11 cellular contexts compared by ENCODE assay signal in genomic region chr6:42269553-42269952, GRCh38. TPM values are rescaled to one million over a fixed set of nuclear protein-coding genes. Genes with fewer than 3 reads are reported as not detected.
A peak's percentile ranks its signal among the peaks of the same experiment; 100 is the strongest.
DNase-seq lines count a peak whose midpoint lies in the region; ATAC-seq and TF ChIP-seq lines count a peak whose summit lies in the region.
"Had no signal": no experiment of that assay in that cellular context is flagged by ENCODE, and none has a peak within 500 bp of the region (broad histone marks: within the 10 kb centered on the region; RNA-seq: fewer than 3 reads in every experiment).

No MANE protein-coding gene starts in this region.

- no peak for TF ChIP-seq CTCF in GM13977 (IDR thresholded peaks at IDR 0.05; ENCODE audit: extremely low read depth, insufficient read depth, missing control alignments)
- no peak for TF ChIP-seq CTCF in BE2C (IDR thresholded peaks at IDR 0.05; ENCODE audit: low read depth, low read length)

- H3K4me1 Mint-ChIP-seq in activated CD8-positive, alpha-beta T cell treated with anti-CD3 and anti-CD28 coated beads, Interleukin-2, amount 10 ng/mL, durations not matched to agents 7 days and 5 days (ENCODE audit: low read depth) = peaks cover 24% of the 10 kb centered on the region

- no peaks in the 10 kb centered on the region for H3K9me3 ChIP-seq in BE2C

- peak; percentile 81 for ATAC-seq in GM19467 (IDR thresholded peaks at IDR 0.05; ENCODE audit: unreplicated experiment)
- ATAC-seq in HG03066 (IDR thresholded peaks at IDR 0.05; ENCODE audit: low read depth, unreplicated experiment) = peak; percentile 98
- peak; percentile 87 for ATAC-seq in activated CD8-positive, alpha-beta T cell treated with anti-CD3 and anti-CD28 coated beads, Interleukin-2, amount 10 ng/mL, durations not matched to agents 7 days and 5 days

- H3K4me1 ChIP-seq in BE2C = no peaks in the 10 kb centered on the region

- H3K27me3 ChIP-seq in BE2C = no peaks in the 10 kb centered on the region

- in situ Hi-C loops in GM13977 (cut with MboI; ENCODE audit: low pct_unique_long_range_greater_than_20kb, low sequenced_read_pairs, unreplicated experiment) = loop anchor here (25.0 kb wide), 1 partner anchor 268 kb away; no protein-coding TSS in a partner anchor

- DNase-seq in GM13977 (ENCODE audit: low spot score) = peak; percentile 84
- DNase-seq in activated CD8-positive, alpha-beta T cell treated with anti-CD3 and anti-CD28 coated beads, Interleukin-2, amount 10 ng/mL, durations not matched to agents 7 days and 5 days = peak; percentile 81
- DNase-seq in stimulated activated CD4-positive, alpha-beta T cell treated with anti-CD3 and anti-CD28 coated beads, Interleukin-4, amount 100 ng/mL, for 1 hour = no peak
- no peak for DNase-seq in BE2C
- no peak for DNase-seq in amygdala (lab: John Stamatoyannopoulos, UW)
- no peak for DNase-seq in ureter (ENCODE audit: low spot score)
- DNase-seq: IMR-90, SHP77 had no signal

- peaks cover 3% of the 10 kb centered on the region for H3K36me3 ChIP-seq in BE2C

- H3K4me3 ChIP-seq in BE2C (ENCODE audit: low read depth, low read length) = no peak overlapping the region

- H3K27ac Mint-ChIP-seq in activated CD8-positive, alpha-beta T cell treated with anti-CD3 and anti-CD28 coated beads, Interleukin-2, amount 10 ng/mL, durations not matched to agents 7 days and 5 days = peak overlapping the region; percentile 77

- POLR2A ChIA-PET in activated CD8-positive, alpha-beta T cell treated with anti-CD3 and anti-CD28 coated beads, Interleukin-2, amount 10 ng/mL, durations not matched to agents 7 days and 5 days (lab: Charles Lee) = no interaction called here

- H3K9me3 Mint-ChIP-seq in activated CD8-positive, alpha-beta T cell treated with anti-CD3 and anti-CD28 coated beads, Interleukin-2, amount 10 ng/mL, durations not matched to agents 7 days and 5 days (ENCODE audit: insufficient read depth) = no peaks in the 10 kb centered on the region

- H3K27me3 Mint-ChIP-seq in activated CD8-positive, alpha-beta T cell treated with anti-CD3 and anti-CD28 coated beads, Interleukin-2, amount 10 ng/mL, durations not matched to agents 7 days and 5 days (ENCODE audit: low read depth) = no peaks in the 10 kb centered on the region
- H3K27me3 Mint-ChIP-seq: activated naive CD8-positive, alpha-beta T cell had no signal

- H3K4me3 Mint-ChIP-seq in activated CD8-positive, alpha-beta T cell treated with anti-CD3 and anti-CD28 coated beads, Interleukin-2, amount 10 ng/mL, durations not matched to agents 7 days and 5 days = peak overlapping the region; percentile 23
- H3K4me3 Mint-ChIP-seq: activated naive CD8-positive, alpha-beta T cell had no signal

- peaks cover 25% of the 10 kb centered on the region for H3K36me3 Mint-ChIP-seq in activated CD8-positive, alpha-beta T cell treated with anti-CD3 and anti-CD28 coated beads, Interleukin-2, amount 10 ng/mL, durations not matched to agents 7 days and 5 days (ENCODE audit: low read depth)

- CTCF ChIA-PET in activated CD8-positive, alpha-beta T cell treated with anti-CD3 and anti-CD28 coated beads, Interleukin-2, amount 10 ng/mL, durations not matched to agents 7 days and 5 days (lab: Charles Lee) = interaction anchor here (0.9 to 2.9 kb wide), 4 partner anchors 8 to 278 kb away, joined by 3 to 10 read pairs (median 4); no protein-coding TSS in a partner anchor

RNA-seq across cellular contexts. Expression of gene MRPS10, which starts 51.9 kb away (rescaled TPM):
- 10 to 100 TPM; 32.6 to 33.8 TPM for total RNA-seq in activated CD8-positive, alpha-beta T cell treated with anti-CD3 and anti-CD28 coated beads, Interleukin-2, amount 10 ng/mL, durations not matched to agents 7 days and 5 days
- polyA plus RNA-seq in BE2C (2012; ENCODE audit: insufficient read depth, insufficient read length, low read depth) = 52.2 TPM
- 39.0 TPM for total RNA-seq in ureter

Comparison
In these comparisons a context has a peak if more than half of its experiments do, and no peak if none do; other contexts are left out.
1. DNase-seq: peak in GM13977 (single experiment) and activated CD8-positive, alpha-beta T cell treated with anti-CD3 and anti-CD28 coated beads, Interleukin-2, amount 10 ng/mL, durations not matched to agents 7 days and 5 days (single experiment); none in stimulated activated CD4-positive, alpha-beta T cell treated with anti-CD3 and anti-CD28 coated beads, Interleukin-4, amount 100 ng/mL, for 1 hour (single experiment), BE2C (single experiment), amygdala (0 of 56) and ureter (single experiment).
2. Peak in every context shown above with its lines, with median percentiles within 50 percentile points of each other: ATAC-seq.